In genomic region chr17:21511368-21512195, GRCh38 we compare ENCODE assay signal across 8 cellular contexts.
DNase-seq lines count a peak whose midpoint lies in the region; ATAC-seq, FAIRE-seq and TF ChIP-seq lines count a peak whose summit lies in the region.

No MANE protein-coding gene starts in this region.

- no peak for FAIRE-seq in frontal cortex (lab: Jason Lieb, UNC)

- intact Hi-C loops in activated naive CD4-positive, alpha-beta T cell treated with anti-CD3 and anti-CD28 coated beads for 36 hours (cut with micrococcal nuclease), result loop anchor here (1.0 to 10.0 kb wide), 10 partner anchors 54 to 709 kb away; partner anchors contain the start of genes KCNJ12, MAP2K3, TMEM11 and USP22

- ATAC-seq in stimulated activated naive CD8-positive, alpha-beta T cell treated with anti-CD3 and anti-CD28 coated beads, Interleukin-15, Interleukin-2, amounts not matched to agents 100 U/mL and 50 U/mL, for 24 hours, result peak; percentile 86
- ATAC-seq in GM18867 (IDR thresholded peaks at IDR 0.05; ENCODE audit: unreplicated experiment), result no peak

- no peaks in the 10 kb centered on the region for H3K9me3 Mint-ChIP-seq in activated naive CD4-positive, alpha-beta T cell treated with anti-CD3 and anti-CD28 coated beads for 36 hours
- H3K9me3 Mint-ChIP-seq in neural crest cell, result no peaks in the 10 kb centered on the region

- peaks cover 9% of the 10 kb centered on the region for H3K4me1 Mint-ChIP-seq in activated naive CD4-positive, alpha-beta T cell treated with anti-CD3 and anti-CD28 coated beads for 36 hours (ENCODE audit: low read depth)
- H3K4me1 Mint-ChIP-seq in neural crest cell, result peaks cover 22% of the 10 kb centered on the region

- no peaks in the 10 kb centered on the region for H3K36me3 Mint-ChIP-seq in activated naive CD4-positive, alpha-beta T cell treated with anti-CD3 and anti-CD28 coated beads for 36 hours (ENCODE audit: low read depth)
- no peaks in the 10 kb centered on the region for H3K36me3 Mint-ChIP-seq in neural crest cell (ENCODE audit: low read depth)

- H3K4me3 Mint-ChIP-seq in activated naive CD4-positive, alpha-beta T cell treated with anti-CD3 and anti-CD28 coated beads for 36 hours, result peak overlapping the region; percentile 69
- H3K4me3 Mint-ChIP-seq in neural crest cell, result peak overlapping the region; percentile 33

- H3K27me3 Mint-ChIP-seq in activated naive CD4-positive, alpha-beta T cell treated with anti-CD3 and anti-CD28 coated beads for 36 hours (ENCODE audit: low read depth), result peaks cover 30% of the 10 kb centered on the region
- peaks cover 28% of the 10 kb centered on the region for H3K27me3 Mint-ChIP-seq in neural crest cell (ENCODE audit: low read depth)

- CTCF ChIA-PET in activated naive CD4-positive, alpha-beta T cell treated with anti-CD3 and anti-CD28 coated beads for 36 hours (lab: Charles Lee), result interaction anchor here (0.6 to 6.3 kb wide), 10 partner anchors 49 to 385 kb away, joined by 3 to 51 read pairs (median 6); partner anchors contain the start of gene DHRS7B

- TF ChIP-seq CTCF in GM12872 (IDR thresholded peaks at IDR 0.05; ENCODE audit: insufficient read depth, low read depth, low read length) (peak; percentile 73), neural crest cell (conservative IDR thresholded peaks at IDR 0.05) (peak; percentile 85)

- DNase-seq in HuH-7.5 (ENCODE audit: low spot score) (peak; percentile 45), SK-MEL-5 (ENCODE audit: low read depth, low spot score) (peak; percentile 86), frontal cortex (ENCODE audit: low spot score in 2 of 2) (peak; percentile 71 to 78), neural crest cell (ENCODE audit: low read depth, low spot score) (peak; percentile 74)
- peak; percentile 73 for DNase-seq in activated naive CD4-positive, alpha-beta T cell treated with anti-CD3 and anti-CD28 coated beads for 36 hours
- peak; percentile 75 for DNase-seq in stimulated activated naive CD8-positive, alpha-beta T cell treated with anti-CD3 and anti-CD28 coated beads, Interleukin-15, Interleukin-2, amounts not matched to agents 100 U/mL and 50 U/mL, for 24 hours

- no peak overlapping the region for H3K27ac Mint-ChIP-seq in activated naive CD4-positive, alpha-beta T cell treated with anti-CD3 and anti-CD28 coated beads for 36 hours
- H3K27ac Mint-ChIP-seq in neural crest cell (ENCODE audit: unreplicated experiment), result no peak overlapping the region

- in situ Hi-C loops in SK-MEL-5 (cut with HindIII; ENCODE audit: low pct_unique_long_range_greater_than_20kb, low sequenced_read_pairs), result no loop called here
